10 cellular contexts compared by ENCODE assay signal in the genomic region with DNA sequence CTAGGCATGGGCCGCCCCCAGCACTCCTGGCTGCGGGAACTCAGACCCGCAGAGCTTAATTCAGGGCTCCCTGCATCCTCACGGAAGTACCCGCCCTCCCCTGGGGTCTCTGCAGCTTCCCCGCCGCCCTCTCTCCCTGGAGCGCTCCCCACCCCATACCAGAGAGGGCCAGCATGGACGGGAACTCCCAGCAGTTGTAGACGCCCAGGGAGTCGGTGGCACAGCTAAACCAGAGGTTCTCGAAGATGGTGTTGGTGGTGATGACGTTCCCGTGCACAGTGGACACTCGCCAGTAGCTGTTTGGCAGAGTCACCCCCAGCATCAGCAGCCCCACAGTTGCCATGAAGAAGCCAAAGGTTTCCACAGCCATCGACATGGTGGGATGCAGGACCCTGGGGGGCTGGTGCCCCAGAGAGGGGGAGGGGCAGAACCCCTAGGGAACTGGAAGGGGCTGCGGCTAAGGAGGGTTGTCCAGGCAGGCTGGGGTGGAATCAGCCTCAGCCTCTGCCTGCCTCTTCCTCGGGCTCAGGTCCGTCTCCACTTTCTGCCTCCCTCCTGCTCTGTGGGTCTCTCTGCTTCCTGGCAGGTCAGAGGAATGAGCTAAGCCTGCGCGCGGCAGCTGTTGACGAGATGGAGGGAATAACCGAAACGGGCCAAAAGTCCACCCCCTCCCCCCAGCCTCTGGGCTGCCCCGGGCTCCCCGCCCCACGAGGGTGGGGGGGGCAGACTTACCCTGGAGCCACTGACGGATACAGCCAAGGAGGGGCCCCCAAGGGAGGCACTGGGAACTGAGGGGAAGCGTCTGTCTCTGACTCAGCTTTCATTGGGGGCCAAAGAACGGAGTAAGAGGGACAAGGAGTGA. TPM values are rescaled to one million over a fixed set of nuclear protein-coding genes. Genes with fewer than 3 reads are reported as not detected.
DNase-seq lines count a peak whose midpoint lies in the region; ATAC-seq and TF ChIP-seq lines count a peak whose summit lies in the region.
"Had no signal": no experiment of that assay in that cellular context is flagged by ENCODE, and none has a peak within 500 bp of the region (broad histone marks: within the 10 kb centered on the region; RNA-seq: fewer than 3 reads in every experiment).

A gene with protein sequence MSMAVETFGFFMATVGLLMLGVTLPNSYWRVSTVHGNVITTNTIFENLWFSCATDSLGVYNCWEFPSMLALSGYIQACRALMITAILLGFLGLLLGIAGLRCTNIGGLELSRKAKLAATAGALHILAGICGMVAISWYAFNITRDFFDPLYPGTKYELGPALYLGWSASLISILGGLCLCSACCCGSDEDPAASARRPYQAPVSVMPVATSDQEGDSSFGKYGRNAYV (minus strand): TSS at position 597 of the 862 bp plus-strand sequence. CDS start 221 bp downstream, at position 376.

- WGBS in endodermal cell (ENCODE audit: insufficient coverage in 1 of 2, insufficient read length in 1 of 2), 2 experiments = 88% methylated on average over 15 to 31 of the region's 31 CpGs

- DNase-seq in activated naive CD4-positive, alpha-beta T cell treated with anti-CD3 and anti-CD28 coated beads, Interleukin-2, amount 50 U/mL, for 72 hours (ENCODE audit: low spot score in 2 of 2) = no peak
- DNase-seq in activated naive CD4-positive, alpha-beta T cell treated with anti-CD3 and anti-CD28 coated beads for 36 hours = no peak
- no peak for DNase-seq in endodermal cell
- peak; percentile 78 to 86 for DNase-seq in uterus
- no peak for DNase-seq in NCI-H146 treated with DMSO at 0.1 percent for 48 hours (lab: John Stamatoyannopoulos, UW; ENCODE audit: unreplicated experiment)
- DNase-seq in stimulated activated CD4-positive, alpha-beta T cell treated with anti-CD3 and anti-CD28 coated beads, Interleukin-12 subunit alpha, Interleukin-12 subunit beta, amount 100 ng/mL, for 4 hours = no peak
- DNase-seq: activated naive CD4-positive, alpha-beta T cell treated with Interleukin-2 at 50 U/mL for 16 hours had no signal

- H3K4me1 ChIP-seq in endodermal cell (ENCODE audit: control insufficient read depth, insufficient read depth, low read length) (no peaks in the 10 kb centered on the region), muscle layer of duodenum (ENCODE audit: control insufficient read depth in 1 of 2, insufficient read depth in 2 of 2, low read length in 2 of 2) (peaks cover 0 to 10% of the 10 kb centered on the region in 2 donors), uterus (peaks cover 0 to 6% of the 10 kb centered on the region in 2 donors)

- H3K4me3 ChIP-seq in endodermal cell (ENCODE audit: low read length) = no peak within 1 kb of the TSS
- H3K4me3 ChIP-seq in muscle layer of duodenum (ENCODE audit: low read depth in 1 of 2, low read length in 2 of 2) = peak within 1 kb of the TSS; percentile 32 to 64
- H3K4me3 ChIP-seq in uterus = peak within 1 kb of the TSS in 1 of 2 donors; percentile 5

- intact Hi-C loops in activated naive CD4-positive, alpha-beta T cell treated with anti-CD3 and anti-CD28 coated beads for 36 hours (cut with micrococcal nuclease) = no loop called here
- intact Hi-C loops in uterus (cut with DNase I; ENCODE audit: low total_unique reads) = no loop called here

- H3K27ac ChIP-seq in endodermal cell (ENCODE audit: low read depth, low read length) (no peak within 1 kb of the TSS), muscle layer of duodenum (ENCODE audit: low read length) (peak within 1 kb of the TSS; percentile 92), uterus (peak within 1 kb of the TSS; percentile 81 to 85)

- no peaks in the 10 kb centered on the region for H3K9me3 Mint-ChIP-seq in activated naive CD4-positive, alpha-beta T cell treated with anti-CD3 and anti-CD28 coated beads, Interleukin-2, amount 50 U/mL, for 72 hours
- H3K9me3 Mint-ChIP-seq in activated naive CD4-positive, alpha-beta T cell treated with anti-CD3 and anti-CD28 coated beads for 36 hours = no peaks in the 10 kb centered on the region
- H3K9me3 Mint-ChIP-seq in endodermal cell = no peaks in the 10 kb centered on the region
- H3K9me3 Mint-ChIP-seq: naive thymus-derived CD8-positive, alpha-beta T cell had no signal

- H3K27me3 ChIP-seq in endodermal cell (ENCODE audit: control insufficient read depth, insufficient read depth, low read length, poor library complexity, severe bottlenecking) (no peaks in the 10 kb centered on the region), muscle layer of duodenum (ENCODE audit: low read depth, low read length) (no peaks in the 10 kb centered on the region), uterus (no peaks in the 10 kb centered on the region)

- TF ChIP-seq CTCF in endodermal cell (conservative IDR thresholded peaks at IDR 0.05) (no peak), uterus (IDR thresholded peaks at IDR 0.05) (no peak)

- CTCF ChIA-PET in activated naive CD4-positive, alpha-beta T cell treated with anti-CD3 and anti-CD28 coated beads for 36 hours (lab: Charles Lee) = no interaction called here

- H3K4me3 Mint-ChIP-seq in activated naive CD4-positive, alpha-beta T cell treated with anti-CD3 and anti-CD28 coated beads for 36 hours = no peak within 1 kb of the TSS
- no peak within 1 kb of the TSS for H3K4me3 Mint-ChIP-seq in endodermal cell
- H3K4me3 Mint-ChIP-seq: naive thymus-derived CD8-positive, alpha-beta T cell had no signal

- TF ChIP-seq POLR2A in uterus (IDR thresholded peaks at IDR 0.05) = no peak

- H3K36me3 ChIP-seq in endodermal cell (ENCODE audit: control insufficient read depth, insufficient read depth, low read length) (peaks cover 6% of the 10 kb centered on the region), muscle layer of duodenum (ENCODE audit: control insufficient read depth in 1 of 2, insufficient read depth in 2 of 2, low read length in 2 of 2) (peaks cover 7 to 31% of the 10 kb centered on the region in 2 donors), uterus (no peaks in the 10 kb centered on the region)

- H3K27ac Mint-ChIP-seq in activated naive CD4-positive, alpha-beta T cell treated with anti-CD3 and anti-CD28 coated beads, Interleukin-2, amount 50 U/mL, for 72 hours = peak within 1 kb of the TSS in 1 of 2 donors; percentile 24
- H3K27ac Mint-ChIP-seq in activated naive CD4-positive, alpha-beta T cell treated with anti-CD3 and anti-CD28 coated beads for 36 hours = no peak within 1 kb of the TSS
- H3K27ac Mint-ChIP-seq in endodermal cell = peak within 1 kb of the TSS; percentile 32
- H3K27ac Mint-ChIP-seq: naive thymus-derived CD8-positive, alpha-beta T cell had no signal

- no peaks in the 10 kb centered on the region for H3K27me3 Mint-ChIP-seq in activated naive CD4-positive, alpha-beta T cell treated with anti-CD3 and anti-CD28 coated beads for 36 hours (ENCODE audit: low read depth)
- H3K27me3 Mint-ChIP-seq in endodermal cell (ENCODE audit: insufficient read depth) = no peaks in the 10 kb centered on the region
- H3K27me3 Mint-ChIP-seq: naive thymus-derived CD8-positive, alpha-beta T cell had no signal

- ATAC-seq in activated naive CD4-positive, alpha-beta T cell treated with anti-CD3 and anti-CD28 coated beads, Interleukin-2, amount 50 U/mL, for 72 hours = no peak
- ATAC-seq in HG03439 (IDR thresholded peaks at IDR 0.05; ENCODE audit: unreplicated experiment) = no peak
- ATAC-seq: naive thymus-derived CD8-positive, alpha-beta T cell had no signal

- H3K4me1 Mint-ChIP-seq in activated naive CD4-positive, alpha-beta T cell treated with anti-CD3 and anti-CD28 coated beads for 36 hours (ENCODE audit: low read depth) = peaks cover 3% of the 10 kb centered on the region
- H3K4me1 Mint-ChIP-seq in endodermal cell = peaks cover 6% of the 10 kb centered on the region

- H3K36me3 Mint-ChIP-seq in activated naive CD4-positive, alpha-beta T cell treated with anti-CD3 and anti-CD28 coated beads, Interleukin-2, amount 50 U/mL, for 72 hours = no peaks in the 10 kb centered on the region
- H3K36me3 Mint-ChIP-seq in activated naive CD4-positive, alpha-beta T cell treated with anti-CD3 and anti-CD28 coated beads for 36 hours (ENCODE audit: low read depth) = peaks cover 8% of the 10 kb centered on the region
- peaks cover 6% of the 10 kb centered on the region for H3K36me3 Mint-ChIP-seq in endodermal cell (ENCODE audit: low read depth)

- H3K9me3 ChIP-seq in endodermal cell (ENCODE audit: control insufficient read depth, low read length) (no peaks in the 10 kb centered on the region), muscle layer of duodenum (ENCODE audit: control insufficient read depth in 1 of 2, low read length in 2 of 2) (no peaks in the 10 kb centered on the region), uterus (no peaks in the 10 kb centered on the region)

- H3K9ac ChIP-seq in endodermal cell (ENCODE audit: extremely low read depth, low read length, poor library complexity, severe bottlenecking) = no peak within 1 kb of the TSS

RNA-seq across cellular contexts. Expression of the gene that starts here (rescaled TPM):
- total RNA-seq in activated naive CD4-positive, alpha-beta T cell treated with anti-CD3 and anti-CD28 coated beads, Interleukin-2, amount 50 U/mL, for 72 hours = 10 to 100 TPM; 17.3 to 26.1 TPM
- total RNA-seq in activated naive CD4-positive, alpha-beta T cell treated with anti-CD3 and anti-CD28 coated beads for 36 hours = 10 to 100 TPM in 1 of 2 experiments, 1 to 10 TPM in 1; 9.8 to 11.1 TPM
- total RNA-seq in endodermal cell (1 to 10 TPM; 6.0 to 7.1 TPM), uterus (10 to 100 TPM in 2 of 4 donors, 1 to 10 TPM in 2; 5.6 to 49.4 (median 16.7) TPM)
- polyA plus RNA-seq in endodermal cell (2013, experiment 1 of 2) = 6.8 TPM
- polyA plus RNA-seq in endodermal cell (2013, experiment 2 of 2) = 5.3 TPM

Comparison
In these comparisons a context has a peak if more than half of its experiments do, and no peak if none do; other contexts are left out.
1. DNase-seq: peak in uterus (2 of 2); none in activated naive CD4-positive, alpha-beta T cell treated with anti-CD3 and anti-CD28 coated beads, Interleukin-2, amount 50 U/mL, for 72 hours (0 of 2), activated naive CD4-positive, alpha-beta T cell treated with anti-CD3 and anti-CD28 coated beads for 36 hours (single experiment), endodermal cell (single experiment), NCI-H146 treated with DMSO at 0.1 percent for 48 hours (single experiment) and stimulated activated CD4-positive, alpha-beta T cell treated with anti-CD3 and anti-CD28 coated beads, Interleukin-12 subunit alpha, Interleukin-12 subunit beta, amount 100 ng/mL, for 4 hours (single experiment).